ENCODE assay signal across 19 cellular contexts in genomic region chr18:6775237-6775636, GRCh38. TPM values are rescaled to one million over a fixed set of nuclear protein-coding genes. Genes with fewer than 3 reads are reported as not detected.
DNase-seq lines count a peak whose midpoint lies in the region; ATAC-seq and TF ChIP-seq lines count a peak whose summit lies in the region.
"Had no signal": no experiment of that assay in that cellular context is flagged by ENCODE, and none has a peak within 500 bp of the region (broad histone marks: within the 10 kb centered on the region; RNA-seq: fewer than 3 reads in every experiment).

No MANE protein-coding gene starts in this region.

- H2AFZ ChIP-seq in mammary epithelial cell (ENCODE audit: low read depth, low read length) = no peak overlapping the region
- H2AFZ ChIP-seq: PC-9 had no signal

- 0 out of 2 replicates have a peak, but pooled peaks cover 3% of the 10 kb centered on the region for H3K9me3 Mint-ChIP-seq in WTC11
- H3K9me3 Mint-ChIP-seq: CD4-positive, alpha-beta T cell had no signal

- H3K9me3 ChIP-seq in HEK293 (ENCODE audit: control insufficient read depth, insufficient read depth, low read depth, low read length) = no peaks in the 10 kb centered on the region
- H3K9me3 ChIP-seq in mesodermal cell (ENCODE audit: control insufficient read depth, low read length) = no peaks in the 10 kb centered on the region
- H3K9me3 ChIP-seq in sigmoid colon = no peaks in the 10 kb centered on the region
- no peaks in the 10 kb centered on the region for H3K9me3 ChIP-seq in body of pancreas
- no peaks in the 10 kb centered on the region for H3K9me3 ChIP-seq in mammary epithelial cell (replicated peaks; ENCODE audit: insufficient read depth, low read length)
- no peaks in the 10 kb centered on the region for H3K9me3 ChIP-seq in mucosa of descending colon

- no peaks in the 10 kb centered on the region for H4K20me1 ChIP-seq in mammary epithelial cell (ENCODE audit: insufficient read depth, low read length)

- 89 to 98% methylated on average over 4 to 6 of the region's 7 CpGs for WGBS in mesodermal cell (ENCODE audit: insufficient coverage in 2 of 2), 2 experiments
- 27 to 61% methylated on average over 7 of the region's 7 CpGs for WGBS in sigmoid colon, 2 donors
- WGBS in body of pancreas, 2 donors = 86 to 87% methylated on average over 7 of the region's 7 CpGs
- 86% methylated on average over 6 of the region's 7 CpGs for WGBS in mammary epithelial cell (ENCODE audit: low coverage, missing lambda C conversion rate)

- H3K9ac ChIP-seq in mammary epithelial cell (ENCODE audit: insufficient read depth, low read length) = no peak overlapping the region

- in situ Hi-C loops in mammary epithelial cell (cut with MboI; ENCODE audit: low sequenced_read_pairs in 2 of 2) = no loop called here

- TF ChIP-seq POLR2A in sigmoid colon (IDR thresholded peaks at IDR 0.05) (no peak), body of pancreas (IDR thresholded peaks at IDR 0.05) (no peak)

- peak overlapping the region; percentile 0; the same call in 1 of the 2 replicates for H3K27ac Mint-ChIP-seq in WTC11
- H3K27ac Mint-ChIP-seq: CD4-positive, alpha-beta T cell; HFFc6 had no signal

- H3K36me3 Mint-ChIP-seq in WTC11 = no peaks in the 10 kb centered on the region

- H3K4me1 Mint-ChIP-seq in WTC11 = peaks cover 37% of the 10 kb centered on the region

- no peaks in the 10 kb centered on the region for H3K79me2 ChIP-seq in mammary epithelial cell (ENCODE audit: insufficient read depth, low read length)

- dilution Hi-C loops in mammary epithelial cell (cut with HindIII; ENCODE audit: low sequenced_read_pairs) = no loop called here

- POLR2A ChIA-PET in HEK293 (lab: Yijun Ruan, JAX) (no interaction called here), WTC11 (lab: Charles Lee) (no interaction called here)

- TF ChIP-seq EP300 in sigmoid colon (IDR thresholded peaks at IDR 0.05) = no peak

- ATAC-seq in WTC11 (no peak), body of pancreas (no peak), mucosa of descending colon (no peak)

- H3K36me3 ChIP-seq in HEK293 (ENCODE audit: control insufficient read depth in 2 of 2, insufficient read depth in 1 of 2, low read length in 2 of 2) = no peaks in the 10 kb centered on the region
- no peaks in the 10 kb centered on the region for H3K36me3 ChIP-seq in mesodermal cell (ENCODE audit: control insufficient read depth, insufficient read depth, low read length)
- no peaks in the 10 kb centered on the region for H3K36me3 ChIP-seq in sigmoid colon
- no peaks in the 10 kb centered on the region for H3K36me3 ChIP-seq in body of pancreas (replicated peaks in 1 of 2; ENCODE audit: insufficient read depth in 1 of 2, low read depth in 2 of 2)
- H3K36me3 ChIP-seq in mammary epithelial cell (ENCODE audit: insufficient read depth, low read length) = no peaks in the 10 kb centered on the region
- H3K36me3 ChIP-seq in mucosa of descending colon (ENCODE audit: low read depth) = no peaks in the 10 kb centered on the region

- CTCF ChIA-PET in HEK293 (lab: Yijun Ruan, JAX) (no interaction called here), WTC11 (lab: Charles Lee) (no interaction called here), mammary epithelial cell (lab: Charles Lee; ENCODE audit: low non-redundant PET) (no interaction called here)

- H3K4me3 ChIP-seq in HEK293 (ENCODE audit: low read depth, low read length) (no peak overlapping the region), mesodermal cell (ENCODE audit: extremely low read depth, insufficient read depth, low read length, poor library complexity, severe bottlenecking) (peak overlapping the region; percentile 3), sigmoid colon (no peak overlapping the region), body of pancreas (no peak overlapping the region), mammary epithelial cell (replicated peaks in 1 of 3; ENCODE audit: insufficient read depth in 1 of 3, low read depth in 2 of 3, low read length in 3 of 3) (no peak overlapping the region), mucosa of descending colon (no peak overlapping the region)
- H3K4me3 ChIP-seq: PC-9 had no signal

- no peak overlapping the region for H3K4me3 Mint-ChIP-seq in WTC11
- H3K4me3 Mint-ChIP-seq: CD4-positive, alpha-beta T cell; HFFc6 had no signal

- intact Hi-C loops in sigmoid colon (cut with DNase I) = loop anchor here (2.0 kb wide), 1 partner anchor 42 kb away; no protein-coding TSS in a partner anchor
- intact Hi-C loops in body of pancreas (cut with DNase I) = no loop called here
- intact Hi-C loops in mammary epithelial cell (cut with micrococcal nuclease) = no loop called here
- intact Hi-C loops in mucosa of descending colon (cut with DNase I, micrococcal nuclease) = no loop called here

- H3K4me1 ChIP-seq in HEK293 (ENCODE audit: control insufficient read depth, insufficient read depth, low read length) (peaks cover 25% of the 10 kb centered on the region), mesodermal cell (ENCODE audit: control insufficient read depth, insufficient read depth, low read length, poor library complexity, severe bottlenecking) (peaks cover 24% of the 10 kb centered on the region), sigmoid colon (peaks cover 0 to 21% (median 15%) of the 10 kb centered on the region in 4 donors), body of pancreas (no peaks in the 10 kb centered on the region), mammary epithelial cell (ENCODE audit: insufficient read depth, low read length) (no peaks in the 10 kb centered on the region), mucosa of descending colon (ENCODE audit: low read depth) (no peaks in the 10 kb centered on the region)

- H3K27me3 ChIP-seq in sigmoid colon (no peaks in the 10 kb centered on the region), body of pancreas (no peaks in the 10 kb centered on the region), mammary epithelial cell (ENCODE audit: insufficient read depth, low read length) (no peaks in the 10 kb centered on the region)

- no peaks in the 10 kb centered on the region for H3K27me3 Mint-ChIP-seq in WTC11 (ENCODE audit: low read depth)
- H3K27me3 Mint-ChIP-seq: CD4-positive, alpha-beta T cell had no signal

- DNase-seq in WTC11 (ENCODE audit: low spot score) (no peak), sigmoid colon (no peak), amygdala (lab: John Stamatoyannopoulos, UW) (no peak), body of pancreas (no peak), mammary epithelial cell (no peak), mucosa of descending colon (no peak)
- DNase-seq: ACHN; Calu3; CD4-positive, alpha-beta T cell; DMS53; HFFc6; KBM-7; NCI-H1436 treated with DMSO at 0.1 percent for 48 hours; NCI-H2029 treated with DMSO at 0.1 percent for 48 hours; NCI-H510A; NCI-H774; PC-9 had no signal

- TF ChIP-seq CTCF in HEK293 (tag by site-specific recombination; IDR thresholded peaks at IDR 0.05) (no peak), WTC11 (IDR thresholded peaks at IDR 0.05) (no peak), sigmoid colon (IDR thresholded peaks at IDR 0.05) (no peak), body of pancreas (IDR thresholded peaks at IDR 0.05) (no peak), mammary epithelial cell (conservative IDR thresholded peaks at IDR 0.05 in 1 of 2, IDR thresholded peaks at IDR 0.05 in 1 of 2; ENCODE audit: extremely low read depth in 1 of 2, insufficient read depth in 1 of 2, low read depth in 1 of 2, low read length in 2 of 2) (no peak), mucosa of descending colon (IDR thresholded peaks at IDR 0.05) (no peak)

- BruUV-seq in mammary epithelial cell (replicated peaks; lab: Mats Ljungman, UMichigan) = no TSS peak

- H3K4me2 ChIP-seq in mammary epithelial cell (ENCODE audit: insufficient read depth, low read depth, low read length) = no peak overlapping the region
- H3K4me2 ChIP-seq: PC-9 had no signal

- H3K27ac ChIP-seq in HEK293 (ENCODE audit: extremely low read depth, low read depth, low read length) (no peak overlapping the region), mesodermal cell (ENCODE audit: low read depth, low read length, severe bottlenecking) (no peak overlapping the region), sigmoid colon (peak overlapping the region in 3 of 4 donors; percentile 63 to 81 (median 77)), body of pancreas (no peak overlapping the region), mammary epithelial cell (ENCODE audit: insufficient read depth, low read depth, low read length) (no peak overlapping the region)
- H3K27ac ChIP-seq: PC-9 had no signal

TF ChIP-seq in HEK293, 187 proteins besides CTCF, POLR2A, EP300 and RAD21 (continues in another document):
- TF ChIP-seq ZSCAN18 (tag by site-specific recombination; IDR thresholded peaks at IDR 0.05) (no peak), ZNF221 (tag by site-specific recombination; IDR thresholded peaks at IDR 0.05; ENCODE audit: borderline replicate concordance) (no peak)

TF ChIP-seq in WTC11, 78 proteins besides CTCF, POLR2A, EP300 and RAD21 (continues in another document):
- TF ChIP-seq ATF1 (CRISPR knock-in tag; IDR thresholded peaks at IDR 0.05) (no peak), MYBL2 (CRISPR knock-in tag; IDR thresholded peaks at IDR 0.05) (no peak)

RNA-seq across cellular contexts. Expression of gene ARHGAP28, which starts 45.7 kb away (rescaled TPM):
- 10.5 to 14.8 TPM (median 10.7 TPM) in 3 replicates for total RNA-seq in WTC11 (2021)
- polyA plus RNA-seq in mesodermal cell (2013, experiment 1 of 2) = 44.4 TPM
- 56.6 TPM for polyA plus RNA-seq in mesodermal cell (2013, experiment 2 of 2)
- total RNA-seq in sigmoid colon = 10 to 100 TPM in 1 of 4 donors, 1 to 10 TPM in 3; 4.3 to 13.2 (median 9.0) TPM
- polyA plus RNA-seq in sigmoid colon = 1 to 10 TPM in 2 of 3 donors, under 1 TPM in 1; 0.23 to 2.4 (median 1.0) TPM
- 10 to 100 TPM; 16.3 to 16.5 TPM for total RNA-seq in body of pancreas
- 1 to 10 TPM in 1 of 2 donors, under 1 TPM in 1; 0.38 to 9.0 TPM for total RNA-seq in mammary epithelial cell
- 0.26 TPM for polyA plus RNA-seq in mammary epithelial cell
- polyA minus RNA-seq in mammary epithelial cell = not detected
- total RNA-seq in mucosa of descending colon = 1 to 10 TPM; 2.0 to 6.8 (median 2.6) TPM
- total RNA-seq: Calu3; CD4-positive, alpha-beta T cell; PC-9 had no signal

Comparison
In these comparisons a context has a peak if more than half of its experiments do, and no peak if none do; other contexts are left out.
1. H3K27ac ChIP-seq: peak in sigmoid colon (3 of 4); none in HEK293 (single experiment), mesodermal cell (single experiment), body of pancreas (0 of 4) and mammary epithelial cell (single experiment).